Comparison of ENCODE assay signal across 8 cellular contexts in the genomic region with DNA sequence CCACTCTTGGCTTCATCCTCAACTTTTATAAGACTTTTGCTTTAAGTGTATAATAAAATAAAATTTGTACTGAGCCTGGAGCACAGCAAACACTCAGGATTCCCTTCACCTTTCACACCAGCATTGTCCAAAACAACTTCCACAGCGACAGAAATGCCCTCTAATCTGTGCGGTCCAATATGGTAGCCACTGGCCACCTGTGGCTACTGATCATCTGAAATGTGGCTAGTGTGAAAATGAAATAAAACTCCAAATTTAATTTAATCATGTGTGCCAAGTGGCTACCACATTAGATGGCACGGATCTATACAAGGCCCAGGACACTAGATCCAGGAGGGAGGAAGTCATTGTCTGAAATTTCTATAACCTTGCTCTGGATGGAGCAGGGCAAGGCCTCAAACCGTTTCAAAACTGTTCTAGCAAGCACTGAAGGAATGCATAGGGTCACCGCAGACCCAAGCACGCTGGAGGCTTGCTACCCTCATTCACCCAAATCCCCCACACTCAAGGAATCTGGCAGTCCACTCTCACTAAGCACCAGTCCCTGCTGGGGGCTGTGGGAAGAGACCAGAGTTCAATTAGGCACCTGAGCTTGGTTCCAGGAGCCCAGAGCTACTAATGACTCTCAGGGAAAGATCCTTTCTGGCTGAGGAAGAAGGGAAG. TPM values are rescaled to one million over a fixed set of nuclear protein-coding genes. Genes with fewer than 3 reads are reported as not detected.
A peak's percentile ranks its signal among the peaks of the same experiment; 100 is the strongest.
DNase-seq lines count a peak whose midpoint lies in the region; ATAC-seq, FAIRE-seq and TF ChIP-seq lines count a peak whose summit lies in the region.

No MANE protein-coding gene starts in this region.

- no peak overlapping the region for H2BK12ac ChIP-seq in H1 (ENCODE audit: low read depth, low read length)

- no peak overlapping the region for H3K56ac ChIP-seq in H1 (replicated peaks; ENCODE audit: insufficient read length, low read depth, low read length)

- BruUV-seq in PC-3 (replicated peaks; lab: Mats Ljungman, UMichigan): no TSS peak

- intact Hi-C loops in PC-3 (cut with micrococcal nuclease): loop anchor here (5.0 kb wide), 1 partner anchor 98 kb away; the partner anchor contains the start of gene PURB

- WGBS in H1 (ENCODE audit: extremely low coverage in 1 of 2, insufficient coverage in 1 of 2, insufficient read length in 1 of 2, insufficient replicate concordance in 2 of 2, low coverage in 1 of 2, low lambda C conversion rate in 2 of 2, missing lambda C conversion rate in 1 of 2), 2 experiments: 80% methylated on average over 6 of the region's 6 CpGs; no CpG with 5 or more reads in 1 of the 2 experiments

- H3K4ac ChIP-seq in H1 (replicated peaks; ENCODE audit: insufficient read length, low read depth, low read length): no peak overlapping the region

- H2BK15ac ChIP-seq in H1 (ENCODE audit: low read length): no peak overlapping the region

- CTCF ChIA-PET in PC-3 (lab: Charles Lee): interaction anchor here (0.6 to 1.3 kb wide), 2 partner anchors 14 to 125 kb away, joined by 5 to 14 read pairs; no protein-coding TSS in a partner anchor
- CTCF ChIA-PET in H1 (lab: Charles Lee; ENCODE audit: partially characterized antibody): interaction anchor here (0.8 to 5.4 kb wide), 3 partner anchors 11 to 102 kb away, joined by 3 to 43 read pairs (median 3); no protein-coding TSS in a partner anchor

- H4K5ac ChIP-seq in H1 (ENCODE audit: insufficient read length, low read depth, low read length): no peak overlapping the region

- POLR2A ChIA-PET in PC-3 (lab: Charles Lee; ENCODE audit: unreplicated experiment) (interaction anchor here (0.6 to 1.4 kb wide), 2 partner anchors 14 to 644 kb away, joined by 3 to 18 read pairs; partner anchors contain the start of gene CCM2), H1 (lab: Charles Lee; ENCODE audit: partially characterized antibody) (interaction anchor here (0.6 to 13.3 kb wide), 31 partner anchors 7 to 270 kb away, joined by 3 to 327 read pairs (median 3); partner anchors contain the start of genes CCM2, H2AZ2, PPIA and TBRG4)

- H3K9me3 ChIP-seq in DND-41 (ENCODE audit: insufficient read depth, low read length, severe bottlenecking) (no peaks in the 10 kb centered on the region), PC-3 (ENCODE audit: low read length) (no peaks in the 10 kb centered on the region), H1 (ENCODE audit: insufficient read depth in 2 of 2, low read depth in 1 of 2, low read length in 1 of 2) (no peaks in the 10 kb centered on the region), parathyroid adenoma (ENCODE audit: control insufficient read depth, low read length) (no peaks in the 10 kb centered on the region)

- peaks cover 13% of the 10 kb centered on the region for H3F3A ChIP-seq in PC-3 (ENCODE audit: low read length, unreplicated experiment)

- TF ChIP-seq CTCF in DND-41 (IDR thresholded peaks at IDR 0.05; ENCODE audit: borderline replicate concordance, extremely low read depth, low read length, poor library complexity, severe bottlenecking) (no peak), PC-3 (conservative IDR thresholded peaks at IDR 0.05; ENCODE audit: low read depth, low read length) (no peak), H1 (IDR thresholded peaks at IDR 0.05; ENCODE audit: control extremely low read depth in 1 of 3, insufficient read depth in 1 of 3, low read depth in 1 of 3, low read length in 3 of 3) (no peak), parathyroid adenoma (IDR thresholded peaks at IDR 0.05) (no peak)

- H2BK5ac ChIP-seq in H1 (ENCODE audit: low read depth, low read length): no peak overlapping the region

- H4K8ac ChIP-seq in H1 (ENCODE audit: extremely low read depth, insufficient read depth, low read length): no peak overlapping the region

- ATAC-seq in DND-41 (ENCODE audit: insufficient read depth, low read depth): no peak
- no peak for ATAC-seq in PC-3
- ATAC-seq in GM21447 (IDR thresholded peaks at IDR 0.05; ENCODE audit: unreplicated experiment): no peak

- no peak; a peak in 1 of 3 replicates for TF ChIP-seq POLR2A in H1 (IDR thresholded peaks at IDR 0.05; ENCODE audit: control extremely low read depth in 1 of 2, low read depth in 2 of 2, low read length in 2 of 2)

- H3K4me3 ChIP-seq in DND-41 (ENCODE audit: low read depth in 1 of 2, low read length in 2 of 2): peak overlapping the region; percentile 79 to 90; a peak in 3 of 4 replicates
- peak overlapping the region; percentile 92 for H3K4me3 ChIP-seq in PC-3 (ENCODE audit: low read length)
- H3K4me3 ChIP-seq in H1 (ENCODE audit: extremely low read depth in 1 of 4, insufficient read depth in 2 of 4, low read depth in 3 of 4, low read length in 4 of 4): peak overlapping the region; percentile 89 to 97 (median 94)
- no peak overlapping the region for H3K4me3 ChIP-seq in parathyroid adenoma (ENCODE audit: low read depth, low read length)

- H3K14ac ChIP-seq in H1 (ENCODE audit: insufficient read length): no peak overlapping the region

- no peak overlapping the region for H2BK120ac ChIP-seq in H1 (replicated peaks; ENCODE audit: low read depth, low read length)

- no peak overlapping the region for H3K23ac ChIP-seq in H1 (ENCODE audit: insufficient read length)

- H2AFZ ChIP-seq in DND-41 (ENCODE audit: low read depth, low read length): no peak overlapping the region
- H2AFZ ChIP-seq in PC-3 (ENCODE audit: low read length): no peak overlapping the region
- no peak overlapping the region for H2AFZ ChIP-seq in H1 (ENCODE audit: low read length)
- no peak overlapping the region for H2AFZ ChIP-seq in parathyroid adenoma

- H3K18ac ChIP-seq in H1 (ENCODE audit: extremely low read depth, low read length): no peak overlapping the region

- H3K9ac ChIP-seq in DND-41 (ENCODE audit: low read depth, low read length) (peak overlapping the region; percentile 87), PC-3 (ENCODE audit: low read length) (peak overlapping the region; percentile 99), H1 (replicated peaks in 1 of 4; ENCODE audit: extremely low read depth in 1 of 4, low read depth in 3 of 4, low read length in 3 of 4) (peak overlapping the region; percentile 35 to 98 (median 98)), parathyroid adenoma (no peak overlapping the region)

- H3K4me2 ChIP-seq in DND-41 (ENCODE audit: insufficient read depth, low read length) (peak overlapping the region; percentile 76), PC-3 (ENCODE audit: low read length) (peak overlapping the region; percentile 99), H1 (ENCODE audit: insufficient read depth in 1 of 2, low read depth in 2 of 2, low read length in 2 of 2) (peak overlapping the region; percentile 88 to 98), parathyroid adenoma (ENCODE audit: low read length) (peak overlapping the region; percentile 79)

- H3K9me2 ChIP-seq in PC-3 (replicated peaks; ENCODE audit: low read length): no peaks in the 10 kb centered on the region

- no peak overlapping the region for H2BK20ac ChIP-seq in H1 (ENCODE audit: low read length)

- H3K27me3 ChIP-seq in DND-41 (ENCODE audit: insufficient read depth, low read length, poor library complexity) (no peaks in the 10 kb centered on the region), PC-3 (ENCODE audit: low read length) (no peaks in the 10 kb centered on the region), H1 (replicated peaks in 1 of 4; ENCODE audit: control insufficient read depth in 3 of 4, extremely low read depth in 1 of 4, insufficient read depth in 3 of 4, low read length in 3 of 4) (no peaks in the 10 kb centered on the region), parathyroid adenoma (ENCODE audit: control insufficient read depth, insufficient read depth, low read length) (no peaks in the 10 kb centered on the region)

- TF ChIP-seq EP300 in H1 (IDR thresholded peaks at IDR 0.05; ENCODE audit: borderline replicate concordance in 1 of 2, low read depth in 2 of 2, low read length in 2 of 2): no peak

- no peak overlapping the region for H2AK5ac ChIP-seq in H1 (ENCODE audit: low read depth, low read length)

- peaks cover 55% of the 10 kb centered on the region for H3K4me1 ChIP-seq in DND-41 (ENCODE audit: insufficient read depth, low read length)
- H3K4me1 ChIP-seq in PC-3 (ENCODE audit: insufficient read depth, low read length): peaks cover 19% of the 10 kb centered on the region
- H3K4me1 ChIP-seq in H1 (replicated peaks in 1 of 4; ENCODE audit: control insufficient read depth in 3 of 4, insufficient read depth in 4 of 4, low read length in 3 of 4): peaks cover 0 to 7% (median 5%) of the 10 kb centered on the region in 4 experiments; a peak in 3 of 7 replicates
- H3K4me1 ChIP-seq in parathyroid adenoma: peaks cover 10% of the 10 kb centered on the region

- no peaks in the 10 kb centered on the region for H3K79me1 ChIP-seq in H1 (ENCODE audit: low read depth, low read length)

- FAIRE-seq in H1 (lab: Jason Lieb, UNC): no peak

- peak overlapping the region; percentile 91 for H3K27ac ChIP-seq in DND-41 (ENCODE audit: low read length)
- H3K27ac ChIP-seq in PC-3 (ENCODE audit: low read length): peak overlapping the region; percentile 69; the same call in 1 of the 2 replicates
- H3K27ac ChIP-seq in H1 (ENCODE audit: low read depth, low read length): 0 out of 2 replicates have a peak overlapping the region, but pooled peaks have one; percentile 54
- H3K27ac ChIP-seq in parathyroid adenoma: peak overlapping the region; percentile 92

- H3K23me2 ChIP-seq in H1 (ENCODE audit: low read depth, low read length): peaks cover 9% of the 10 kb centered on the region; the same call in 1 of the 2 replicates

- no peak for TF ChIP-seq RAD21 in H1 (IDR thresholded peaks at IDR 0.05 in 1 of 2, conservative IDR thresholded peaks at IDR 0.05 in 1 of 2; ENCODE audit: low read depth in 2 of 2, low read length in 2 of 2)

- H4K20me1 ChIP-seq in DND-41 (ENCODE audit: insufficient read depth, low read length) (peaks cover 36% of the 10 kb centered on the region), PC-3 (ENCODE audit: low read length) (peaks cover 35% of the 10 kb centered on the region), H1 (replicated peaks in 1 of 2; ENCODE audit: control insufficient read depth in 1 of 2, insufficient read depth in 2 of 2, low read length in 2 of 2) (peaks cover 8 to 18% of the 10 kb centered on the region in 2 experiments)

- H3K79me2 ChIP-seq in DND-41 (ENCODE audit: insufficient read depth, low read length) (peaks cover 46% of the 10 kb centered on the region), PC-3 (ENCODE audit: low read length) (peaks cover 39% of the 10 kb centered on the region), H1 (ENCODE audit: control insufficient read depth in 1 of 2, insufficient read depth in 2 of 2, low read length in 2 of 2) (peaks cover 18 to 26% of the 10 kb centered on the region in 2 experiments), parathyroid adenoma (no peaks in the 10 kb centered on the region)

- H3K36me3 ChIP-seq in DND-41 (ENCODE audit: insufficient read depth, low read length): peaks cover 50% of the 10 kb centered on the region
- peaks cover 37% of the 10 kb centered on the region for H3K36me3 ChIP-seq in PC-3 (ENCODE audit: low read depth, low read length)
- H3K36me3 ChIP-seq in H1 (ENCODE audit: control insufficient read depth in 2 of 4, insufficient read depth in 4 of 4, low read length in 3 of 4): peaks cover 17 to 39% (median 33%) of the 10 kb centered on the region in 4 experiments
- peaks cover 3% of the 10 kb centered on the region for H3K36me3 ChIP-seq in parathyroid adenoma (ENCODE audit: control insufficient read depth, insufficient read depth, low read length)

- no peak overlapping the region for H4K91ac ChIP-seq in H1 (replicated peaks; ENCODE audit: insufficient read length, low read length)

- peak; percentile 15 for DNase-seq in DND-41
- no peak for DNase-seq in PC-3
- DNase-seq in H1 (ENCODE audit: low read depth in 1 of 2, low spot score in 2 of 2): no peak
- DNase-seq in putamen (ENCODE audit: low spot score): no peak
- no peak for DNase-seq in A172 (ENCODE audit: low spot score)
- DNase-seq in C1 segment of cervical spinal cord (lab: John Stamatoyannopoulos, UW): no peak

RNA-seq across cellular contexts. Expression of gene MYO1G, which starts 6.3 kb away (rescaled TPM):
- total RNA-seq in PC-3 (2014; rRNA removed): 0.11 and 0.17 TPM in 2 replicates
- 0.11 and 0.19 TPM in 2 replicates for total RNA-seq in H1 (2021; fragmentation: NEBNext Ultra II Directional; extraction: Animal tissue kit (Norgen Biotek cat#: 25700))
- 0.08 and 0.11 TPM in 2 replicates for polyA plus RNA-seq in H1 (2011; rRNA removed)
- 0.12 TPM for polyA plus RNA-seq in H1 (2011; cell fraction: cytosol; rRNA removed)
- 0.50 TPM for polyA plus RNA-seq in H1 (2011; cell fraction: nucleus; rRNA removed)
- 0.08 to 0.15 TPM (median 0.11 TPM) in 3 of 4 replicates, not detected in the other for polyA plus RNA-seq in H1 (2012, experiment 1 of 2)
- polyA plus RNA-seq in H1 (2012, experiment 2 of 2): not detected
- 0.04 TPM for polyA plus RNA-seq in H1 (2013, experiment 1 of 2)
- polyA plus RNA-seq in H1 (2013, experiment 2 of 2): 0.04 TPM
- 0.20 and 0.54 TPM in 2 replicates for polyA minus RNA-seq in H1 (2011; rRNA and poly(A)+ RNA removed)
- polyA minus RNA-seq in H1 (2011; cell fraction: cytosol; rRNA and poly(A)+ RNA removed): 1.8 TPM
- polyA minus RNA-seq in H1 (2011; cell fraction: nucleus; rRNA and poly(A)+ RNA removed): 1.9 TPM
- 0.76 and 1.6 TPM in 2 replicates for total RNA-seq in A172 (2014; rRNA removed; shearing (Covaris generic))

RNA-seq across cellular contexts. Expression of gene CCM2, which starts 14.8 kb away (rescaled TPM):
- total RNA-seq in PC-3 (2014; rRNA removed): 56.6 and 61.5 TPM in 2 replicates
- total RNA-seq in H1 (2021; fragmentation: NEBNext Ultra II Directional; extraction: Animal tissue kit (Norgen Biotek cat#: 25700)): 31.3 and 31.6 TPM in 2 replicates
- polyA plus RNA-seq in H1 (2011; rRNA removed): 41.2 and 54.8 TPM in 2 replicates
- 40.7 TPM for polyA plus RNA-seq in H1 (2011; cell fraction: cytosol; rRNA removed)
- 51.2 TPM for polyA plus RNA-seq in H1 (2011; cell fraction: nucleus; rRNA removed)
- polyA plus RNA-seq in H1 (2012, experiment 1 of 2): 21.6 to 34.6 TPM (median 32.5 TPM) in 4 replicates
- 28.2 TPM for polyA plus RNA-seq in H1 (2012, experiment 2 of 2)
- 20.3 TPM for polyA plus RNA-seq in H1 (2013, experiment 1 of 2)
- polyA plus RNA-seq in H1 (2013, experiment 2 of 2): 19.7 TPM
- 26.9 and 30.1 TPM in 2 replicates for polyA minus RNA-seq in H1 (2011; rRNA and poly(A)+ RNA removed)
- polyA minus RNA-seq in H1 (2011; cell fraction: cytosol; rRNA and poly(A)+ RNA removed): 18.4 TPM
- 19.1 TPM for polyA minus RNA-seq in H1 (2011; cell fraction: nucleus; rRNA and poly(A)+ RNA removed)
- total RNA-seq in A172 (2014; rRNA removed; shearing (Covaris generic)): 67.4 and 70.8 TPM in 2 replicates
